17 cellular contexts compared by ENCODE assay signal in genomic region chr7:111104710-111105109, GRCh38. TPM values are rescaled to one million over a fixed set of nuclear protein-coding genes. Genes with fewer than 3 reads are reported as not detected.
A peak's percentile ranks its signal among the peaks of the same experiment; 100 is the strongest.
DNase-seq lines count a peak whose midpoint lies in the region; ATAC-seq lines count a peak whose summit lies in the region.
"Had no signal": no experiment of that assay in that cellular context is flagged by ENCODE, and none has a peak within 500 bp of the region (broad histone marks: within the 10 kb centered on the region; RNA-seq: fewer than 3 reads in every experiment).

No MANE protein-coding gene starts in this region.

- DNase-seq in central memory CD8-positive, alpha-beta T cell (ENCODE audit: low spot score in 2 of 2) = no peak
- DNase-seq in dermis blood vessel endothelial cell (no peak), NCI-H1417 treated with DMSO at 0.1 percent for 48 hours (lab: John Stamatoyannopoulos, UW) (no peak), AG20443 (ENCODE audit: low spot score) (no peak)
- DNase-seq: activated CD4-positive, alpha-beta T cell treated with anti-CD3 and anti-CD28 coated beads, Interleukin-2, amount 50 U/mL, for 48 hours; colonic mucosa; GOT3; NCI-H187 treated with DMSO at 0.1 percent for 48 hours; NCI-H510A treated with DMSO at 0.1 percent for 48 hours; occipital lobe; PC-9; right cardiac atrium; SK-N-SH had no signal

- no peak overlapping the region for H3K4me3 Mint-ChIP-seq in central memory CD8-positive, alpha-beta T cell

- no peaks in the 10 kb centered on the region for H3K27me3 Mint-ChIP-seq in central memory CD8-positive, alpha-beta T cell

- H3K27ac Mint-ChIP-seq in central memory CD8-positive, alpha-beta T cell (ENCODE audit: low read depth) = peak overlapping the region; percentile 14

- no peaks in the 10 kb centered on the region for H3K9me3 Mint-ChIP-seq in central memory CD8-positive, alpha-beta T cell

- ATAC-seq in GM18502 (IDR thresholded peaks at IDR 0.05; ENCODE audit: poor library complexity, unreplicated experiment) (peak; percentile 48), GM21390 (IDR thresholded peaks at IDR 0.05; ENCODE audit: unreplicated experiment) (peak; percentile 44), HG03442 (IDR thresholded peaks at IDR 0.05; ENCODE audit: unreplicated experiment) (peak; percentile 34)
- no peak for ATAC-seq in central memory CD8-positive, alpha-beta T cell (replicated peaks; ENCODE audit: extremely low read depth, poor library complexity, severe bottlenecking)
- ATAC-seq: foreskin keratinocyte, right cardiac atrium had no signal

- H3K36me3 Mint-ChIP-seq in central memory CD8-positive, alpha-beta T cell (ENCODE audit: insufficient read depth) = peaks cover 3% of the 10 kb centered on the region

- H3K4me1 Mint-ChIP-seq in central memory CD8-positive, alpha-beta T cell = no peaks in the 10 kb centered on the region

RNA-seq across cellular contexts. Expression of gene LRRN3, which starts 13.8 kb away (rescaled TPM):
- total RNA-seq in dermis blood vessel endothelial cell = 0.05 TPM in 1 of 2 replicates, not detected in the other
- total RNA-seq: foreskin keratinocyte, PC-9 had no signal
